17 cellular contexts compared by ENCODE assay signal in the genomic region with DNA sequence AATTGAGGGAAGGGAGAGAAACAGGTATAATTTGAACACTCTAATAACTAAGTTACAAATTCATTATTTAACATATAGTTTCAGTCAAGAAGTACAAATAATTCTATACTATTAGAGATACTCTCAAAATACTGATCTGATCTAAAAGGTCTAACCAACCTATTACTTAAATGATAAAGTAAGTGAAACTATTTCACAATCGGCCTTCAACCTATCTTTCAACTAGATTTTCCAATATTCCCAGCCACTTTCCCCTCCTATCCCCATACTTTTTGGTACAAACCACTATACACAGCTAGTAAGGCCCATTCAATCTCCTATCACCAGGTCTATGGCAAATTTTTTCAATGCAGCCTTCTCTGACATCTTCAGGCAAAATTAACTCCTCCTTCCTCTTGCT.
"Had no signal": no experiment of that assay in that cellular context is flagged by ENCODE, and none has a peak within 500 bp of the region (broad histone marks: within the 10 kb centered on the region; RNA-seq: fewer than 3 reads in every experiment).

No MANE protein-coding gene starts in this region.

- H3K9me3 ChIP-seq: tibial artery had no signal

- H3K27me3 ChIP-seq: tibial artery had no signal

- H3K27me3 Mint-ChIP-seq: activated CD4-positive, alpha-beta T cell treated with anti-CD3 and anti-CD28 coated beads, Interleukin-2, amount 10 ng/mL, durations not matched to agents 24 days and 14 days; activated CD8-positive, alpha-beta T cell treated with anti-CD3 and anti-CD28 coated beads for 36 hours; activated naive CD4-positive, alpha-beta T cell treated with anti-CD3 and anti-CD28 coated beads, Interleukin-2, amount 10 ng/mL, durations not matched to agents 7 days and 5 days; activated T-cell treated with anti-CD3 and anti-CD28 coated beads, Interleukin-2, amount 50 U/mL, for 24 hours had no signal

- H3K9me3 Mint-ChIP-seq: activated CD4-positive, alpha-beta T cell treated with anti-CD3 and anti-CD28 coated beads, Interleukin-2, amount 10 ng/mL, durations not matched to agents 24 days and 14 days; activated CD8-positive, alpha-beta T cell treated with anti-CD3 and anti-CD28 coated beads for 36 hours; activated naive CD4-positive, alpha-beta T cell treated with anti-CD3 and anti-CD28 coated beads, Interleukin-2, amount 10 ng/mL, durations not matched to agents 7 days and 5 days; activated T-cell treated with anti-CD3 and anti-CD28 coated beads, Interleukin-2, amount 50 U/mL, for 24 hours; neural crest cell had no signal

- DNase-seq: activated CD4-positive, alpha-beta T cell treated with anti-CD3 and anti-CD28 coated beads, Interleukin-2, amount 10 ng/mL, durations not matched to agents 24 days and 14 days; activated CD8-positive, alpha-beta T cell treated with anti-CD3 and anti-CD28 coated beads for 36 hours; activated effector memory CD4-positive, alpha-beta T cell treated with Interleukin-2 at 50 U/mL for 16 hours; activated naive CD4-positive, alpha-beta T cell treated with anti-CD3 and anti-CD28 coated beads, Interleukin-2, amount 10 ng/mL, durations not matched to agents 7 days and 5 days; activated T-cell treated with anti-CD3 and anti-CD28 coated beads, Interleukin-2, amount 50 U/mL, for 24 hours; dermis blood vessel endothelial cell; mesendoderm; retina; stimulated activated CD4-positive, alpha-beta T cell treated with anti-CD3 and anti-CD28 coated beads, Interleukin-12 subunit alpha, Interleukin-12 subunit beta, amount 100 ng/mL, for 4 hours; stimulated activated CD4-positive, alpha-beta T cell treated with anti-CD3 and anti-CD28 coated beads, Interleukin-1b, Interleukin-23, amount 100 ng/mL, for 48 hours; stimulated activated CD8-positive, alpha-beta memory T cell treated with anti-CD3 and anti-CD28 coated beads, Interleukin-4, amount 100 ng/mL, for 48 hours; stimulated activated naive CD8-positive, alpha-beta T cell treated with anti-CD3 and anti-CD28 coated beads, Interleukin-15, Interleukin-2, amounts not matched to agents 100 U/mL and 50 U/mL, for 24 hours; substantia nigra; T-helper 1 cell; T1000; tibial artery had no signal

- H3K27ac ChIP-seq: tibial artery had no signal

- H3K4me3 ChIP-seq: tibial artery had no signal

- H3K4me3 Mint-ChIP-seq: activated CD4-positive, alpha-beta T cell treated with anti-CD3 and anti-CD28 coated beads, Interleukin-2, amount 10 ng/mL, durations not matched to agents 24 days and 14 days; activated CD8-positive, alpha-beta T cell treated with anti-CD3 and anti-CD28 coated beads for 36 hours; activated naive CD4-positive, alpha-beta T cell treated with anti-CD3 and anti-CD28 coated beads, Interleukin-2, amount 10 ng/mL, durations not matched to agents 7 days and 5 days; activated T-cell treated with anti-CD3 and anti-CD28 coated beads, Interleukin-2, amount 50 U/mL, for 24 hours; neural crest cell had no signal

- H3K36me3 ChIP-seq: tibial artery had no signal

- ATAC-seq: activated CD8-positive, alpha-beta T cell treated with anti-CD3 and anti-CD28 coated beads for 36 hours; stimulated activated naive CD8-positive, alpha-beta T cell treated with anti-CD3 and anti-CD28 coated beads, Interleukin-15, Interleukin-2, amounts not matched to agents 100 U/mL and 50 U/mL, for 24 hours had no signal

- H3K27ac Mint-ChIP-seq: activated CD4-positive, alpha-beta T cell treated with anti-CD3 and anti-CD28 coated beads, Interleukin-2, amount 10 ng/mL, durations not matched to agents 24 days and 14 days; activated CD8-positive, alpha-beta T cell treated with anti-CD3 and anti-CD28 coated beads for 36 hours; activated naive CD4-positive, alpha-beta T cell treated with anti-CD3 and anti-CD28 coated beads, Interleukin-2, amount 10 ng/mL, durations not matched to agents 7 days and 5 days; activated T-cell treated with anti-CD3 and anti-CD28 coated beads, Interleukin-2, amount 50 U/mL, for 24 hours had no signal
